2 cellular contexts compared by ENCODE assay signal in genomic region chr17:6166492-6167179, GRCh38.
TF ChIP-seq lines count a peak whose summit lies in the region.

No MANE protein-coding gene starts in this region.

TF ChIP-seq in liver, 16 proteins besides CTCF, POLR2A, EP300 and RAD21:
- TF ChIP-seq, protein P1, sequence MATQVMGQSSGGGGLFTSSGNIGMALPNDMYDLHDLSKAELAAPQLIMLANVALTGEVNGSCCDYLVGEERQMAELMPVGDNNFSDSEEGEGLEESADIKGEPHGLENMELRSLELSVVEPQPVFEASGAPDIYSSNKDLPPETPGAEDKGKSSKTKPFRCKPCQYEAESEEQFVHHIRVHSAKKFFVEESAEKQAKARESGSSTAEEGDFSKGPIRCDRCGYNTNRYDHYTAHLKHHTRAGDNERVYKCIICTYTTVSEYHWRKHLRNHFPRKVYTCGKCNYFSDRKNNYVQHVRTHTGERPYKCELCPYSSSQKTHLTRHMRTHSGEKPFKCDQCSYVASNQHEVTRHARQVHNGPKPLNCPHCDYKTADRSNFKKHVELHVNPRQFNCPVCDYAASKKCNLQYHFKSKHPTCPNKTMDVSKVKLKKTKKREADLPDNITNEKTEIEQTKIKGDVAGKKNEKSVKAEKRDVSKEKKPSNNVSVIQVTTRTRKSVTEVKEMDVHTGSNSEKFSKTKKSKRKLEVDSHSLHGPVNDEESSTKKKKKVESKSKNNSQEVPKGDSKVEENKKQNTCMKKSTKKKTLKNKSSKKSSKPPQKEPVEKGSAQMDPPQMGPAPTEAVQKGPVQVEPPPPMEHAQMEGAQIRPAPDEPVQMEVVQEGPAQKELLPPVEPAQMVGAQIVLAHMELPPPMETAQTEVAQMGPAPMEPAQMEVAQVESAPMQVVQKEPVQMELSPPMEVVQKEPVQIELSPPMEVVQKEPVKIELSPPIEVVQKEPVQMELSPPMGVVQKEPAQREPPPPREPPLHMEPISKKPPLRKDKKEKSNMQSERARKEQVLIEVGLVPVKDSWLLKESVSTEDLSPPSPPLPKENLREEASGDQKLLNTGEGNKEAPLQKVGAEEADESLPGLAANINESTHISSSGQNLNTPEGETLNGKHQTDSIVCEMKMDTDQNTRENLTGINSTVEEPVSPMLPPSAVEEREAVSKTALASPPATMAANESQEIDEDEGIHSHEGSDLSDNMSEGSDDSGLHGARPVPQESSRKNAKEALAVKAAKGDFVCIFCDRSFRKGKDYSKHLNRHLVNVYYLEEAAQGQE (IDR thresholded peaks at IDR 0.05), result peak; percentile 58
- TF ChIP-seq, protein P2, sequence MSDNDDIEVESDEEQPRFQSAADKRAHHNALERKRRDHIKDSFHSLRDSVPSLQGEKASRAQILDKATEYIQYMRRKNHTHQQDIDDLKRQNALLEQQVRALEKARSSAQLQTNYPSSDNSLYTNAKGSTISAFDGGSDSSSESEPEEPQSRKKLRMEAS (IDR thresholded peaks at IDR 0.05), result no peak
TF ChIP-seq in liver: peak in this region for 1.

TF ChIP-seq in HepG2, 621 proteins besides CTCF, POLR2A, EP300 and RAD21:
- TF ChIP-seq GABPA (IDR thresholded peaks at IDR 0.05; ENCODE audit: low read depth, low read length), result no peak
- no peak for TF ChIP-seq GABPA (CRISPR knock-in tag; IDR thresholded peaks at IDR 0.05; ENCODE audit: low read depth)
- TF ChIP-seq TFE3 (CRISPR knock-in tag; IDR thresholded peaks at IDR 0.05), result no peak
- TF ChIP-seq, protein P3, sequence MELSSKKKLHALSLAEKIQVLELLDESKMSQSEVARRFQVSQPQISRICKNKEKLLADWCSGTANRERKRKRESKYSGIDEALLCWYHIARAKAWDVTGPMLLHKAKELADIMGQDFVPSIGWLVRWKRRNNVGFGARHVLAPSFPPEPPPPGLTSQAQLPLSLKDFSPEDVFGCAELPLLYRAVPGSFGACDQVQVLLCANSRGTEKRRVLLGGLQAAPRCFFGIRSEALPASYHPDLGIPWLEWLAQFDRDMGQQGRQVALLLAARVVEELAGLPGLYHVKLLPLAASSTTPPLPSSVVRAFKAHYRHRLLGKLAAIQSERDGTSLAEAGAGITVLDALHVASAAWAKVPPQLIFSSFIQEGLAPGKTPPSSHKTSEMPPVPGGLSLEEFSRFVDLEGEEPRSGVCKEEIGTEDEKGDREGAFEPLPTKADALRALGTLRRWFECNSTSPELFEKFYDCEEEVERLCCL (CRISPR knock-in tag; IDR thresholded peaks at IDR 0.05; ENCODE audit: borderline replicate concordance), result no peak
- TF ChIP-seq ZNF746 (CRISPR knock-in tag; IDR thresholded peaks at IDR 0.05), result no peak
- no peak for TF ChIP-seq ZSCAN25 (CRISPR knock-in tag; IDR thresholded peaks at IDR 0.05)
- no peak for TF ChIP-seq ZMYM4 (CRISPR knock-in tag; IDR thresholded peaks at IDR 0.05)
- no peak for TF ChIP-seq JARID2 (CRISPR knock-in tag; IDR thresholded peaks at IDR 0.05; ENCODE audit: insufficient replicate concordance)
- no peak for TF ChIP-seq KMT2B (CRISPR knock-in tag; IDR thresholded peaks at IDR 0.05)
- TF ChIP-seq CBX5 (CRISPR knock-in tag; IDR thresholded peaks at IDR 0.05; ENCODE audit: borderline replicate concordance), result no peak
- TF ChIP-seq REL (CRISPR knock-in tag; conservative IDR thresholded peaks at IDR 0.05), result no peak
- TF ChIP-seq ZNF143 (CRISPR knock-in tag; IDR thresholded peaks at IDR 0.05), result no peak
- no peak for TF ChIP-seq JUND (CRISPR knock-in tag; IDR thresholded peaks at IDR 0.05)
TF ChIP-seq in HepG2: peak in this region for 0.
